ENCODE assay signal across 1 cellular context in genomic region chr1:204411451-204412245, GRCh38.
TF ChIP-seq lines count a peak whose summit lies in the region.

PPP1R15B (minus strand) TSS chr1:204411817; CDS start chr1:204411411, 406 bp downstream.

TF ChIP-seq in HCT116, 20 proteins besides CTCF, POLR2A, EP300 and RAD21 (continued from another document):
- no peak for TF ChIP-seq JUND (IDR thresholded peaks at IDR 0.05)
- no peak for TF ChIP-seq TCF7L2 (IDR thresholded peaks at IDR 0.05; ENCODE audit: borderline replicate concordance, extremely low read depth, insufficient read depth, insufficient read length)
- peak; percentile 88 for TF ChIP-seq SP1 (IDR thresholded peaks at IDR 0.05; ENCODE audit: low read depth)
- TF ChIP-seq MAX (IDR thresholded peaks at IDR 0.05) = peak; percentile 88
- TF ChIP-seq SRF (IDR thresholded peaks at IDR 0.05; ENCODE audit: low read depth) = peak; percentile 38; the same call in 1 of the 2 replicates
- TF ChIP-seq ZNF274 (IDR thresholded peaks at IDR 0.05; ENCODE audit: low read depth, low read length) = no peak
- peak; percentile 91; the same call in 1 of the 2 replicates for TF ChIP-seq ELF1 (IDR thresholded peaks at IDR 0.05; ENCODE audit: borderline replicate concordance, low read depth)
- TF ChIP-seq EZH2 (IDR thresholded peaks at IDR 0.05) = no peak
